Comparison of ENCODE assay signal across 12 cellular contexts in the genomic region with DNA sequence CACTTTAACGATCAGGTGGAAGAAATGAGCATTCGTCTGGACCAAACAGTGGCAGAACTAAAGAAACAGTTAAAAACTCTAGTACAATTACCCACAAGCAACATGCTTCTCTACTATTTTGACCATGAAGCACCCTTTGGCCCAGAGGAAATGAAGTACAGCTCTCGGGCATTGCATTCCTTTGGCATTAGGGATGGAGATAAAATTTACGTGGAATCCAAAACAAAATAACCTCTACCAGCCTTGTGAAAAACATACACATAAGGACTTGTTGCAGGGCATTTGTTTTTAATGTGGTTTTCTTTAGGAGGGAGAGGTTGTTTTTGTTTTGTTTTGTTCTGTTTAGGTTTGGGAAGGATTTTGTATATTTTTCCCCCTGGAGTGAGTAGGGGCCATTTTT.
"Had no signal": no experiment of that assay in that cellular context is flagged by ENCODE, and none has a peak within 500 bp of the region (broad histone marks: within the 10 kb centered on the region; RNA-seq: fewer than 3 reads in every experiment).

No MANE protein-coding gene starts in this region.

- H3K9ac ChIP-seq: parathyroid adenoma had no signal

- H3K4me1 ChIP-seq: lower lobe of right lung, parathyroid adenoma, testis had no signal

- H3K27ac ChIP-seq: lower lobe of right lung, parathyroid adenoma, testis had no signal

- H3K4me3 ChIP-seq: lower lobe of right lung, testis had no signal

- H3K27me3 ChIP-seq: testis had no signal

- H3K79me2 ChIP-seq: parathyroid adenoma had no signal

- FAIRE-seq: endothelial cell of umbilical vein had no signal

- H2AFZ ChIP-seq: parathyroid adenoma had no signal

- DNase-seq: activated CD4-positive, alpha-beta T cell treated with anti-CD3 and anti-CD28 coated beads for 48 hours; activated naive CD4-positive, alpha-beta T cell treated with Interleukin-2 at 50 U/mL for 16 hours; immature natural killer cell; left cardiac atrium; lower lobe of right lung; stimulated activated CD4-positive, alpha-beta T cell treated with anti-CD3 and anti-CD28 coated beads, Interleukin-15, amount 100 ng/mL, for 24 hours; stimulated activated CD4-positive, alpha-beta T cell treated with anti-CD3 and anti-CD28 coated beads, Interleukin-4, amount 100 ng/mL, for 24 hours; stimulated activated naive CD8-positive, alpha-beta T cell treated with anti-CD3 and anti-CD28 coated beads, Interleukin-15, amount 100 ng/mL, for 72 hours; testis had no signal

- ATAC-seq: left cardiac atrium; lower lobe of right lung; stimulated activated naive CD8-positive, alpha-beta T cell treated with anti-CD3 and anti-CD28 coated beads, Interleukin-15, amount 100 ng/mL, for 72 hours; WTC11 had no signal

- H3K9me3 ChIP-seq: lower lobe of right lung, testis had no signal
